Comparison of ENCODE assay signal across 34 cellular contexts in genomic region chr3:135800071-135800549, GRCh38.
"Had no signal": no experiment of that assay in that cellular context is flagged by ENCODE, and none has a peak within 500 bp of the region (broad histone marks: within the 10 kb centered on the region; RNA-seq: fewer than 3 reads in every experiment).

No MANE protein-coding gene starts in this region.

- DNase-seq: activated B cell treated with CpG ODN at 0.5 μM for 24 hours; activated CD4-positive, alpha-beta memory T cell treated with anti-CD3 and anti-CD28 coated beads for 36 hours; activated CD4-positive, alpha-beta T cell treated with anti-CD3 and anti-CD28 coated beads for 36 hours; activated CD4-positive, alpha-beta T cell treated with anti-CD3 and anti-CD28 coated beads, Interleukin-2, amount 10 ng/mL, durations not matched to agents 24 days and 14 days; activated CD4-positive, CD25-positive, alpha-beta regulatory T cell treated with anti-CD3 and anti-CD28 coated beads, Interleukin-2, amount 50 U/mL, for 72 hours; activated CD8-positive, alpha-beta memory T cell treated with anti-CD3 and anti-CD28 coated beads, Interleukin-2, amount 10 ng/mL, durations not matched to agents 7 days and 5 days; activated CD8-positive, alpha-beta memory T cell treated with anti-CD3 and anti-CD28 coated beads, Interleukin-2, amount 50 U/mL, for 4 hours; activated CD8-positive, alpha-beta T cell treated with anti-CD3 and anti-CD28 coated beads, Interleukin-2, amount 10 ng/mL, durations not matched to agents 7 days and 5 days; activated effector memory CD4-positive, alpha-beta T cell treated with anti-CD3 and anti-CD28 coated beads, Interleukin-2, amount 50 U/mL, for 16 hours; activated naive CD4-positive, alpha-beta T cell treated with anti-CD3 and anti-CD28 coated beads, Interleukin-2, amount 10 ng/mL, durations not matched to agents 7 days and 5 days; activated T-cell treated with anti-CD3 and anti-CD28 coated beads, Interleukin-2, amount 50 U/mL, for 1 hour; activated T-cell treated with anti-CD3 and anti-CD28 coated beads, Interleukin-2, amount 50 U/mL, for 48 hours; amniotic stem cell; anterior cingulate cortex; brain microvascular endothelial cell; cortex of kidney; dermis blood vessel endothelial cell; effector CD4-positive, alpha-beta T cell; effector memory CD8-positive, alpha-beta T cell; erythroblast; foreskin keratinocyte; T-helper 1 cell; T-helper 17 cell; T1000; WERI-Rb-1 had no signal

- H3K4me1 Mint-ChIP-seq: activated B cell treated with CpG ODN at 0.5 μM for 24 hours; activated CD4-positive, alpha-beta T cell treated with anti-CD3 and anti-CD28 coated beads for 36 hours; activated CD4-positive, alpha-beta T cell treated with anti-CD3 and anti-CD28 coated beads, Interleukin-2, amount 10 ng/mL, durations not matched to agents 24 days and 14 days; activated CD8-positive, alpha-beta memory T cell treated with anti-CD3 and anti-CD28 coated beads, Interleukin-2, amount 10 ng/mL, durations not matched to agents 7 days and 5 days; activated naive CD4-positive, alpha-beta T cell treated with anti-CD3 and anti-CD28 coated beads, Interleukin-2, amount 10 ng/mL, durations not matched to agents 7 days and 5 days; central memory CD8-positive, alpha-beta T cell; T-helper 17 cell had no signal

- H3K36me3 Mint-ChIP-seq: activated CD4-positive, alpha-beta memory T cell treated with anti-CD3 and anti-CD28 coated beads for 36 hours; activated CD8-positive, alpha-beta memory T cell treated with anti-CD3 and anti-CD28 coated beads, Interleukin-2, amount 10 ng/mL, durations not matched to agents 7 days and 5 days; activated naive CD4-positive, alpha-beta T cell treated with anti-CD3 and anti-CD28 coated beads, Interleukin-2, amount 10 ng/mL, durations not matched to agents 7 days and 5 days; activated naive CD8-positive, alpha-beta T cell had no signal

- H3K9me3 Mint-ChIP-seq: activated B cell treated with CpG ODN at 0.5 μM for 24 hours; activated CD4-positive, alpha-beta memory T cell treated with anti-CD3 and anti-CD28 coated beads for 36 hours; activated CD4-positive, alpha-beta T cell treated with anti-CD3 and anti-CD28 coated beads, Interleukin-2, amount 10 ng/mL, durations not matched to agents 24 days and 14 days; activated naive CD4-positive, alpha-beta T cell treated with anti-CD3 and anti-CD28 coated beads, Interleukin-2, amount 10 ng/mL, durations not matched to agents 7 days and 5 days; activated T-helper 1 cell treated with anti-CD3 and anti-CD28 coated beads, Interleukin-12 subunit alpha, Interleukin-12 subunit beta, Interleukin-2, Interleukin-4 antibody, amounts not matched to agents 30 ng/mL and 10 ng/mL and 1 ng/mL, durations not matched to agents 14 hours and 24 hours and 36 hours; activated T-helper 2 cell treated with anti-CD3 and anti-CD28 coated beads, Interferon-gamma antibody, Interleukin-2, Interleukin-4, amounts not matched to agents 10 μg/mL and 5 μg/mL and 100 μg/mL, durations not matched to agents 14 hours and 24 hours and 36 hours; central memory CD8-positive, alpha-beta T cell; T-helper 2 cell treated with Interferon-gamma antibody and Interleukin-4, amounts not matched to agents 5 μg/mL and 100 μg/mL, for 36 hours had no signal

- H3K4me1 ChIP-seq: esophagus muscularis mucosa, foreskin keratinocyte, gastroesophageal sphincter had no signal

- H3K4me3 ChIP-seq: esophagus muscularis mucosa, gastroesophageal sphincter had no signal

- H3K27ac Mint-ChIP-seq: activated B cell treated with CpG ODN at 0.5 μM for 24 hours; activated CD4-positive, alpha-beta memory T cell treated with anti-CD3 and anti-CD28 coated beads for 36 hours; activated CD4-positive, alpha-beta T cell treated with anti-CD3 and anti-CD28 coated beads for 36 hours; activated CD4-positive, alpha-beta T cell treated with anti-CD3 and anti-CD28 coated beads, Interleukin-2, amount 10 ng/mL, durations not matched to agents 24 days and 14 days; activated CD8-positive, alpha-beta memory T cell treated with anti-CD3 and anti-CD28 coated beads, Interleukin-2, amount 10 ng/mL, durations not matched to agents 7 days and 5 days; activated CD8-positive, alpha-beta T cell treated with anti-CD3 and anti-CD28 coated beads, Interleukin-2, amount 10 ng/mL, durations not matched to agents 7 days and 5 days; activated naive CD4-positive, alpha-beta T cell treated with anti-CD3 and anti-CD28 coated beads, Interleukin-2, amount 10 ng/mL, durations not matched to agents 7 days and 5 days; activated naive CD8-positive, alpha-beta T cell; activated T-helper 1 cell treated with anti-CD3 and anti-CD28 coated beads, Interleukin-12 subunit alpha, Interleukin-12 subunit beta, Interleukin-2, Interleukin-4 antibody, amounts not matched to agents 30 ng/mL and 10 ng/mL and 1 ng/mL, durations not matched to agents 14 hours and 24 hours and 36 hours; activated T-helper 2 cell treated with anti-CD3 and anti-CD28 coated beads, Interferon-gamma antibody, Interleukin-2, Interleukin-4, amounts not matched to agents 10 μg/mL and 5 μg/mL and 100 μg/mL, durations not matched to agents 14 hours and 24 hours and 36 hours; effector memory CD8-positive, alpha-beta T cell; T-helper 17 cell; T-helper 2 cell treated with Interferon-gamma antibody and Interleukin-4, amounts not matched to agents 5 μg/mL and 100 μg/mL, for 36 hours had no signal

- FAIRE-seq: astrocyte, bronchial epithelial cell had no signal

- H3K9me3 ChIP-seq: esophagus muscularis mucosa, gastroesophageal sphincter had no signal

- H3K36me3 ChIP-seq: brain microvascular endothelial cell, esophagus muscularis mucosa, gastroesophageal sphincter, WERI-Rb-1 had no signal

- H3K4me3 Mint-ChIP-seq: activated B cell treated with CpG ODN at 0.5 μM for 24 hours; activated CD4-positive, alpha-beta memory T cell treated with anti-CD3 and anti-CD28 coated beads for 36 hours; activated CD4-positive, alpha-beta T cell treated with anti-CD3 and anti-CD28 coated beads for 36 hours; activated CD4-positive, alpha-beta T cell treated with anti-CD3 and anti-CD28 coated beads, Interleukin-2, amount 10 ng/mL, durations not matched to agents 24 days and 14 days; activated CD8-positive, alpha-beta memory T cell treated with anti-CD3 and anti-CD28 coated beads, Interleukin-2, amount 10 ng/mL, durations not matched to agents 7 days and 5 days; activated CD8-positive, alpha-beta T cell treated with anti-CD3 and anti-CD28 coated beads, Interleukin-2, amount 10 ng/mL, durations not matched to agents 7 days and 5 days; activated naive CD4-positive, alpha-beta T cell treated with anti-CD3 and anti-CD28 coated beads, Interleukin-2, amount 10 ng/mL, durations not matched to agents 7 days and 5 days; activated naive CD8-positive, alpha-beta T cell; activated T-helper 1 cell treated with anti-CD3 and anti-CD28 coated beads, Interleukin-12 subunit alpha, Interleukin-12 subunit beta, Interleukin-2, Interleukin-4 antibody, amounts not matched to agents 30 ng/mL and 10 ng/mL and 1 ng/mL, durations not matched to agents 14 hours and 24 hours and 36 hours; central memory CD8-positive, alpha-beta T cell; effector memory CD8-positive, alpha-beta T cell; T-helper 17 cell; T-helper 2 cell treated with Interferon-gamma antibody and Interleukin-4, amounts not matched to agents 5 μg/mL and 100 μg/mL, for 36 hours had no signal

- ATAC-seq: activated CD4-positive, alpha-beta T cell treated with anti-CD3 and anti-CD28 coated beads for 36 hours; activated CD8-positive, alpha-beta memory T cell treated with anti-CD3 and anti-CD28 coated beads, Interleukin-2, amount 10 ng/mL, durations not matched to agents 7 days and 5 days; activated CD8-positive, alpha-beta T cell treated with anti-CD3 and anti-CD28 coated beads, Interleukin-2, amount 10 ng/mL, durations not matched to agents 7 days and 5 days; effector memory CD8-positive, alpha-beta T cell; foreskin keratinocyte; gastroesophageal sphincter; T-helper 17 cell had no signal

- H3K27me3 ChIP-seq: brain microvascular endothelial cell, esophagus muscularis mucosa, foreskin keratinocyte, gastroesophageal sphincter had no signal

- H3K27me3 Mint-ChIP-seq: activated B cell treated with CpG ODN at 0.5 μM for 24 hours; activated CD4-positive, alpha-beta memory T cell treated with anti-CD3 and anti-CD28 coated beads for 36 hours; activated CD4-positive, alpha-beta T cell treated with anti-CD3 and anti-CD28 coated beads for 36 hours; activated CD4-positive, alpha-beta T cell treated with anti-CD3 and anti-CD28 coated beads, Interleukin-2, amount 10 ng/mL, durations not matched to agents 24 days and 14 days; activated CD8-positive, alpha-beta memory T cell treated with anti-CD3 and anti-CD28 coated beads, Interleukin-2, amount 10 ng/mL, durations not matched to agents 7 days and 5 days; activated naive CD4-positive, alpha-beta T cell treated with anti-CD3 and anti-CD28 coated beads, Interleukin-2, amount 10 ng/mL, durations not matched to agents 7 days and 5 days; effector memory CD8-positive, alpha-beta T cell; T-helper 17 cell had no signal

- H3K27ac ChIP-seq: brain microvascular endothelial cell, esophagus muscularis mucosa, foreskin keratinocyte, gastroesophageal sphincter, WERI-Rb-1 had no signal
